In genomic region chr16:53054670-53055485, GRCh38 we compare ENCODE assay signal across 8 cellular contexts. TPM values are rescaled to one million over a fixed set of nuclear protein-coding genes. Genes with fewer than 3 reads are reported as not detected.
A peak's percentile ranks its signal among the peaks of the same experiment; 100 is the strongest.
DNase-seq lines count a peak whose midpoint lies in the region; TF ChIP-seq lines count a peak whose summit lies in the region.

TSS of gene CHD9 (plus strand) at chr16:53054991. CDS start at chr16:53156090, 101,099 bp downstream.

- H2BK120ac ChIP-seq in H9 (ENCODE audit: low read depth, low read length, poor library complexity, severe bottlenecking), result no peak within 1 kb of the TSS

- no peak within 1 kb of the TSS for H3K23ac ChIP-seq in H9 (ENCODE audit: insufficient read length, low read depth, low read length)

- H3K79me1 ChIP-seq in H9 (ENCODE audit: insufficient read depth, low read depth, low read length, poor library complexity, severe bottlenecking), result no peaks in the 10 kb centered on the region

- no peak within 1 kb of the TSS for H2BK5ac ChIP-seq in H9 (ENCODE audit: insufficient read length, low read length)

- WGBS in H9 (ENCODE audit: extremely low coverage, insufficient read length, low lambda C conversion rate), result no CpG with 5 or more reads among the region's 62 CpGs

- H2BK20ac ChIP-seq in H9 (ENCODE audit: low read depth, low read length, poor library complexity, severe bottlenecking), result no peak within 1 kb of the TSS

- H2BK12ac ChIP-seq in H9 (ENCODE audit: insufficient read length, low read depth, low read length), result peak within 1 kb of the TSS; percentile 55

- H3K9ac ChIP-seq in H9 (ENCODE audit: extremely low read depth, insufficient read length, low read length) (peak within 1 kb of the TSS; percentile 61), stomach smooth muscle (ENCODE audit: low read length in 2 of 2) (peak within 1 kb of the TSS; percentile 71 to 74)

- H3K36me3 ChIP-seq in MG63 (peaks cover 3% of the 10 kb centered on the region; the same call in 1 of the 2 replicates), stomach smooth muscle (ENCODE audit: control insufficient read depth in 2 of 2, insufficient read depth in 2 of 2, low read length in 2 of 2) (no peaks in the 10 kb centered on the region)

- H4K20me1 ChIP-seq in H9 (ENCODE audit: control insufficient read depth, insufficient read depth, insufficient read length), result no peaks in the 10 kb centered on the region

- peaks cover 2% of the 10 kb centered on the region; the same call in 1 of the 2 replicates for H3K4me1 ChIP-seq in H9 (ENCODE audit: insufficient read depth, low read length)
- peaks cover 23% of the 10 kb centered on the region for H3K4me1 ChIP-seq in stomach smooth muscle (ENCODE audit: control insufficient read depth, insufficient read depth, low read length)

- H3K27me3 Mint-ChIP-seq in H9 (ENCODE audit: low read depth) (no peaks in the 10 kb centered on the region), neural crest cell (ENCODE audit: low read depth) (no peaks in the 10 kb centered on the region)

- H3K18ac ChIP-seq in H9 (ENCODE audit: insufficient read length, low read depth, low read length), result peak within 1 kb of the TSS; percentile 86

- TF ChIP-seq CTCF in H9 (conservative IDR thresholded peaks at IDR 0.05) (peak; percentile 100), fibroblast of villous mesenchyme (IDR thresholded peaks at IDR 0.05; ENCODE audit: insufficient read depth, low read depth, low read length) (peak; percentile 99), neural crest cell (conservative IDR thresholded peaks at IDR 0.05) (peak; percentile 100)

- DNase-seq in G401 (ENCODE audit: low spot score) (peak; percentile 87), H9 (peak; percentile 92), MG63 (peak; percentile 94), SIG-M5 (lab: John Stamatoyannopoulos, UW) (peak; percentile 31), activated gamma-delta T cell (lab: John Stamatoyannopoulos, UW) (peak; percentile 51), fibroblast of villous mesenchyme (ENCODE audit: low read depth) (peak; percentile 87), neural crest cell (ENCODE audit: low read depth, low spot score) (peak; percentile 79)

- H2AFZ ChIP-seq in H9 (ENCODE audit: low read length), result no peak within 1 kb of the TSS

- in situ Hi-C loops in G401 (cut with HindIII; ENCODE audit: low sequenced_read_pairs), result no loop called here

- no peak within 1 kb of the TSS for H3K4ac ChIP-seq in H9 (ENCODE audit: low read depth, low read length)

- peak within 1 kb of the TSS; percentile 64 to 93 (median 91); a peak in 6 of 7 replicates for H3K27ac Mint-ChIP-seq in H9
- peak within 1 kb of the TSS; percentile 90 for H3K27ac Mint-ChIP-seq in neural crest cell (ENCODE audit: unreplicated experiment)

- peak within 1 kb of the TSS; percentile 70; the same call in 1 of the 2 replicates for H3K14ac ChIP-seq in H9 (ENCODE audit: insufficient read depth, low read length)

- H3K79me2 ChIP-seq in H9 (ENCODE audit: insufficient read depth, low read length), result peaks cover 1% of the 10 kb centered on the region; the same call in 1 of the 2 replicates

- peak within 1 kb of the TSS; percentile 91 for H3K4me2 ChIP-seq in H9 (ENCODE audit: insufficient read depth, insufficient read length, low read length)

- H4K91ac ChIP-seq in H9 (ENCODE audit: insufficient read length, low read depth, low read length), result no peak within 1 kb of the TSS

- H3K9me3 ChIP-seq in H9 (ENCODE audit: control insufficient read depth, low read depth, low read length), result no peaks in the 10 kb centered on the region
- H3K9me3 ChIP-seq in MG63, result no peaks in the 10 kb centered on the region
- H3K9me3 ChIP-seq in stomach smooth muscle (ENCODE audit: control insufficient read depth in 2 of 2, low read length in 2 of 2), result no peaks in the 10 kb centered on the region

- no peak within 1 kb of the TSS for H3K56ac ChIP-seq in H9 (ENCODE audit: insufficient read length, low read depth, low read length)

- H3K23me2 ChIP-seq in H9 (ENCODE audit: insufficient read length, low read depth, low read length, poor library complexity, severe bottlenecking), result peaks cover 13% of the 10 kb centered on the region

- H3K36me3 Mint-ChIP-seq in H9 (ENCODE audit: insufficient read depth in 1 of 3, low read depth in 3 of 3) (peaks cover 0 to 4% (median 0%) of the 10 kb centered on the region in 3 experiments; a peak in 2 of 7 replicates), neural crest cell (ENCODE audit: low read depth) (no peaks in the 10 kb centered on the region)

- H4K5ac ChIP-seq in H9 (ENCODE audit: insufficient read length, low read depth, low read length), result peak within 1 kb of the TSS; percentile 65

- no peak within 1 kb of the TSS for H3T11ph ChIP-seq in H9 (ENCODE audit: low read length)

- H3K4me3 ChIP-seq in MG63 (peak within 1 kb of the TSS; percentile 88), fibroblast of villous mesenchyme (ENCODE audit: low read depth, low read length) (peak within 1 kb of the TSS; percentile 61), stomach smooth muscle (ENCODE audit: low read length in 2 of 2) (peak within 1 kb of the TSS; percentile 69 to 85)

- no peak within 1 kb of the TSS for H3K27ac ChIP-seq in H9 (ENCODE audit: insufficient read length, low read depth, low read length)
- H3K27ac ChIP-seq in stomach smooth muscle (ENCODE audit: low read length), result peak within 1 kb of the TSS; percentile 62

- H3K4me3 Mint-ChIP-seq in H9, result peak within 1 kb of the TSS; percentile 62 to 80
- peak within 1 kb of the TSS; percentile 93 for H3K4me3 Mint-ChIP-seq in neural crest cell

- H2BK15ac ChIP-seq in H9 (ENCODE audit: low read depth, low read length), result no peak within 1 kb of the TSS

- H3K27me3 ChIP-seq in H9 (ENCODE audit: insufficient read depth, low read length), result no peaks in the 10 kb centered on the region
- no peaks in the 10 kb centered on the region for H3K27me3 ChIP-seq in MG63
- no peaks in the 10 kb centered on the region for H3K27me3 ChIP-seq in stomach smooth muscle (ENCODE audit: control insufficient read depth in 1 of 2, insufficient read depth in 2 of 2, low read length in 2 of 2)

- no peak within 1 kb of the TSS for H4K8ac ChIP-seq in H9 (replicated peaks; ENCODE audit: insufficient read length, low read depth, low read length)

- no peak within 1 kb of the TSS for H2AK5ac ChIP-seq in H9 (ENCODE audit: insufficient read length, low read length)

- H3K9me3 Mint-ChIP-seq in H9 (no peaks in the 10 kb centered on the region; a peak in 2 of 5 replicates), neural crest cell (no peaks in the 10 kb centered on the region)

- H3K4me1 Mint-ChIP-seq in H9, result peaks cover 23 to 31% of the 10 kb centered on the region in 2 experiments
- peaks cover 28% of the 10 kb centered on the region for H3K4me1 Mint-ChIP-seq in neural crest cell

RNA-seq across cellular contexts. Expression of gene CHD9, which starts in this region (rescaled TPM):
- total RNA-seq in G401 (2014; rRNA removed; shearing (Covaris generic)), result 18.3 and 31.1 TPM in 2 replicates
- total RNA-seq in H9 (2021) (37.6 and 46.2 TPM in 2 replicates), fibroblast of villous mesenchyme (69.3 and 102 TPM in 2 replicates), neural crest cell (76.0 and 76.6 TPM in 2 replicates)
- 27.9 and 51.1 TPM in 2 replicates for total RNA-seq in MG63 (2014; rRNA removed; shearing (Covaris generic); ENCODE audit: low replicate concordance)

Comparison
In these comparisons a context has a peak if more than half of its experiments do, and no peak if none do; other contexts are left out.
1. DNase-seq: peak in every context shown above with its lines; median percentile 94 in MG63; 92 in H9; 87 in G401; 87 in fibroblast of villous mesenchyme; 79 in neural crest cell; 51 in activated gamma-delta T cell; 31 in SIG-M5.